In genomic region chr1:7960165-7960564, GRCh38 we compare ENCODE assay signal across 9 cellular contexts. TPM values are rescaled to one million over a fixed set of nuclear protein-coding genes. Genes with fewer than 3 reads are reported as not detected.
A peak's percentile ranks its signal among the peaks of the same experiment; 100 is the strongest.
DNase-seq lines count a peak whose midpoint lies in the region; ATAC-seq, FAIRE-seq and TF ChIP-seq lines count a peak whose summit lies in the region.
"Had no signal": no experiment of that assay in that cellular context is flagged by ENCODE, and none has a peak within 500 bp of the region (broad histone marks: within the 10 kb centered on the region; RNA-seq: fewer than 3 reads in every experiment).

No MANE protein-coding gene starts in this region.

- H3K9me3 Mint-ChIP-seq in astrocyte (ENCODE audit: unreplicated experiment), result no peaks in the 10 kb centered on the region
- peaks cover 0 to 4% (median 0%) of the 10 kb centered on the region in 11 donors for H3K9me3 Mint-ChIP-seq in naive thymus-derived CD4-positive, alpha-beta T cell

- ATAC-seq in naive thymus-derived CD4-positive, alpha-beta T cell, result no peak
- no peak for ATAC-seq in sciatic nerve

- peak overlapping the region; percentile 74; the same call in 1 of the 2 replicates for H3K4me3 ChIP-seq in Jurkat, Clone E6-1 (ENCODE audit: low read length)
- H3K4me3 ChIP-seq in astrocyte (ENCODE audit: insufficient read depth, low read depth, low read length) (peak overlapping the region; percentile 87), H7 (ENCODE audit: insufficient read depth, low read depth, low read length) (no peak overlapping the region)
- peak overlapping the region; percentile 65 for H3K4me3 ChIP-seq in naive thymus-derived CD4-positive, alpha-beta T cell (ENCODE audit: low read length)

- peaks cover 4% of the 10 kb centered on the region for H3K4me1 ChIP-seq in astrocyte (ENCODE audit: insufficient read depth, low read length)
- H3K4me1 ChIP-seq in naive thymus-derived CD4-positive, alpha-beta T cell (ENCODE audit: control insufficient read depth in 2 of 2, insufficient read depth in 2 of 2, low read length in 2 of 2), result peaks cover 38 to 47% of the 10 kb centered on the region in 2 donors

- CTCF ChIA-PET in naive thymus-derived CD4-positive, alpha-beta T cell (lab: Charles Lee), result no interaction called here

- H3K4me2 ChIP-seq in astrocyte (ENCODE audit: low read length), result peak overlapping the region; percentile 89

- no peak overlapping the region for H3K27ac ChIP-seq in astrocyte (ENCODE audit: low read depth, low read length)
- peak overlapping the region; percentile 95 for H3K27ac ChIP-seq in naive thymus-derived CD4-positive, alpha-beta T cell (ENCODE audit: low read depth, low read length)

- H3K9ac ChIP-seq in astrocyte (ENCODE audit: low read length), result no peak overlapping the region

- peaks cover 21% of the 10 kb centered on the region for H3K4me1 Mint-ChIP-seq in astrocyte (ENCODE audit: low read depth, unreplicated experiment)
- peaks cover 16 to 81% (median 61%) of the 10 kb centered on the region in 7 donors for H3K4me1 Mint-ChIP-seq in naive thymus-derived CD4-positive, alpha-beta T cell

- POLR2A ChIA-PET in naive thymus-derived CD4-positive, alpha-beta T cell (lab: Charles Lee), result interaction anchor here (1.6 kb wide), 1 partner anchor 11 kb away, joined by 3 read pairs; no protein-coding TSS in a partner anchor

- DNase-seq in CD1c-positive myeloid dendritic cell (ENCODE audit: extremely low spot score) (peak; percentile 51), astrocyte (ENCODE audit: low read depth) (no peak), HTR-8/SVneo (ENCODE audit: insufficient read length, low spot score) (no peak), UCSD-AML1 (lab: John Stamatoyannopoulos, UW; ENCODE audit: unreplicated experiment) (no peak), sciatic nerve (ENCODE audit: low spot score) (no peak), H7 (no peak)
- DNase-seq in Jurkat, Clone E6-1 (ENCODE audit: low read depth, low spot score), result no peak
- DNase-seq in naive thymus-derived CD4-positive, alpha-beta T cell, result no peak
- DNase-seq: GDM1 had no signal

- FAIRE-seq in astrocyte (lab: Jason Lieb, UNC), result no peak
- FAIRE-seq in HTR-8/SVneo (lab: Jason Lieb, UNC), result no peak

- no peak for TF ChIP-seq CTCF in astrocyte (IDR thresholded peaks at IDR 0.05; ENCODE audit: insufficient read depth, low read depth, low read length)

- no peaks in the 10 kb centered on the region for H3K27me3 Mint-ChIP-seq in astrocyte (ENCODE audit: low read depth, unreplicated experiment)
- H3K27me3 Mint-ChIP-seq in naive thymus-derived CD4-positive, alpha-beta T cell, result no peaks in the 10 kb centered on the region

- H3K36me3 Mint-ChIP-seq in astrocyte (ENCODE audit: low read depth, unreplicated experiment), result peaks cover 2% of the 10 kb centered on the region
- H3K36me3 Mint-ChIP-seq in naive thymus-derived CD4-positive, alpha-beta T cell, result peaks cover 0 to 19% (median 8%) of the 10 kb centered on the region in 5 donors

- H3K27ac Mint-ChIP-seq in astrocyte (ENCODE audit: unreplicated experiment), result peak overlapping the region; percentile 4
- peak overlapping the region; percentile 82 to 100 (median 98) for H3K27ac Mint-ChIP-seq in naive thymus-derived CD4-positive, alpha-beta T cell

- peaks cover 13% of the 10 kb centered on the region for H3K36me3 ChIP-seq in astrocyte (ENCODE audit: insufficient read depth, low read length)
- H3K36me3 ChIP-seq in naive thymus-derived CD4-positive, alpha-beta T cell (ENCODE audit: control insufficient read depth in 2 of 3, insufficient read depth in 3 of 3, low read length in 3 of 3), result peaks cover 0 to 20% (median 3%) of the 10 kb centered on the region in 3 experiments
- peaks cover 9% of the 10 kb centered on the region for H3K36me3 ChIP-seq in H7 (replicated peaks; ENCODE audit: control insufficient read depth, insufficient read depth, low read length)

- H3K27me3 ChIP-seq in astrocyte (ENCODE audit: insufficient read depth, low read length), result no peaks in the 10 kb centered on the region
- H3K27me3 ChIP-seq in naive thymus-derived CD4-positive, alpha-beta T cell (ENCODE audit: control insufficient read depth in 2 of 2, insufficient read depth in 2 of 2, low read length in 2 of 2), result no peaks in the 10 kb centered on the region
- no peaks in the 10 kb centered on the region for H3K27me3 ChIP-seq in H7 (ENCODE audit: control insufficient read depth, insufficient read depth, low read length)

- intact Hi-C loops in naive thymus-derived CD4-positive, alpha-beta T cell (cut with micrococcal nuclease), result loop anchor here in 1 of 2 donors (2.0 to 10.0 kb wide), 3 partner anchors 57 to 1575 kb away; partner anchors contain the start of gene SLC25A33
- intact Hi-C loops in sciatic nerve (cut with DNase I), result no loop called here

- H3K9me3 ChIP-seq in astrocyte (ENCODE audit: insufficient read depth, low read depth, low read length), result no peaks in the 10 kb centered on the region
- no peaks in the 10 kb centered on the region for H3K9me3 ChIP-seq in naive thymus-derived CD4-positive, alpha-beta T cell (ENCODE audit: control insufficient read depth in 2 of 3, low read length in 3 of 3)

- H3K79me2 ChIP-seq in astrocyte (ENCODE audit: insufficient read depth, low read length), result peaks cover 33% of the 10 kb centered on the region

- peak overlapping the region; percentile 97 for H3K4me3 Mint-ChIP-seq in astrocyte (ENCODE audit: unreplicated experiment)
- H3K4me3 Mint-ChIP-seq in naive thymus-derived CD4-positive, alpha-beta T cell, result peak overlapping the region; percentile 74 to 100 (median 97)

- H4K20me1 ChIP-seq in astrocyte (ENCODE audit: insufficient read depth, low read length), result peaks cover 11% of the 10 kb centered on the region

- no peak overlapping the region for H2AFZ ChIP-seq in astrocyte (ENCODE audit: low read depth, low read length)

RNA-seq across cellular contexts. Expression of gene PARK7, which starts 1.3 kb away (rescaled TPM):
- 508 TPM for polyA plus RNA-seq in Jurkat, Clone E6-1 (2012; ENCODE audit: insufficient read depth, insufficient read length)
- total RNA-seq in astrocyte (268 and 282 TPM in 2 replicates), sciatic nerve (249 TPM)
- total RNA-seq in naive thymus-derived CD4-positive, alpha-beta T cell, result 100 to 1,000 TPM in 3 of 5 experiments, 10 to 100 TPM in 2; 97.1 to 255 (median 106) TPM
- 100 to 1,000 TPM; 325 to 364 TPM for polyA plus RNA-seq in naive thymus-derived CD4-positive, alpha-beta T cell
- total RNA-seq in H7 (2014; rRNA removed; shearing (Covaris generic)), result 298 and 323 TPM in 2 replicates

RNA-seq across cellular contexts. Expression of gene TNFRSF9, which starts 19.5 kb away (rescaled TPM):
- polyA plus RNA-seq in Jurkat, Clone E6-1 (2012; ENCODE audit: insufficient read depth, insufficient read length), result not detected
- total RNA-seq in astrocyte, result 2.8 and 3.4 TPM in 2 replicates
- 1 to 10 TPM in 1 of 5 experiments, under 1 TPM in 4; 0.11 to 6.6 (median 0.27) TPM for total RNA-seq in naive thymus-derived CD4-positive, alpha-beta T cell
- polyA plus RNA-seq in naive thymus-derived CD4-positive, alpha-beta T cell, result under 1 TPM in 1 of 2 donors, not detected in 1; 0.10 TPM
- 0.27 TPM for total RNA-seq in sciatic nerve
- total RNA-seq in H7 (2014; rRNA removed; shearing (Covaris generic)), result not detected in 2 replicates
